6 cellular contexts compared by ENCODE assay signal in genomic region chr1:41308520-41308919, GRCh38. TPM values are rescaled to one million over a fixed set of nuclear protein-coding genes. Genes with fewer than 3 reads are reported as not detected.
"Had no signal": no experiment of that assay in that cellular context is flagged by ENCODE, and none has a peak within 500 bp of the region (broad histone marks: within the 10 kb centered on the region; RNA-seq: fewer than 3 reads in every experiment).

No MANE protein-coding gene starts in this region.

RNA-seq across cellular contexts. Expression of gene FOXO6, which starts 52.7 kb away (rescaled TPM):
- total RNA-seq: activated CD4-positive, alpha-beta T cell treated with anti-CD3 and anti-CD28 coated beads, Interleukin-2, amount 10 ng/mL, durations not matched to agents 24 days and 14 days; activated T-helper 1 cell treated with anti-CD3 and anti-CD28 coated beads, Interleukin-12 subunit alpha, Interleukin-12 subunit beta, Interleukin-2, Interleukin-4 antibody, amounts not matched to agents 30 ng/mL and 10 ng/mL and 1 ng/mL, durations not matched to agents 14 hours and 24 hours and 36 hours; bronchial epithelial cell; RPMI7951; T-helper 1 cell treated with Interleukin-12 subunit alpha and Interleukin-12 subunit beta and Interleukin-4 antibody, amounts not matched to agents 30 ng/mL and 1 ng/mL, for 36 hours; T-helper 2 cell treated with Interferon-gamma antibody and Interleukin-4, amounts not matched to agents 100 ng/mL and 5 ng/mL, for 36 hours had no signal
